Comparison of ENCODE assay signal across 8 cellular contexts in the genomic region with DNA sequence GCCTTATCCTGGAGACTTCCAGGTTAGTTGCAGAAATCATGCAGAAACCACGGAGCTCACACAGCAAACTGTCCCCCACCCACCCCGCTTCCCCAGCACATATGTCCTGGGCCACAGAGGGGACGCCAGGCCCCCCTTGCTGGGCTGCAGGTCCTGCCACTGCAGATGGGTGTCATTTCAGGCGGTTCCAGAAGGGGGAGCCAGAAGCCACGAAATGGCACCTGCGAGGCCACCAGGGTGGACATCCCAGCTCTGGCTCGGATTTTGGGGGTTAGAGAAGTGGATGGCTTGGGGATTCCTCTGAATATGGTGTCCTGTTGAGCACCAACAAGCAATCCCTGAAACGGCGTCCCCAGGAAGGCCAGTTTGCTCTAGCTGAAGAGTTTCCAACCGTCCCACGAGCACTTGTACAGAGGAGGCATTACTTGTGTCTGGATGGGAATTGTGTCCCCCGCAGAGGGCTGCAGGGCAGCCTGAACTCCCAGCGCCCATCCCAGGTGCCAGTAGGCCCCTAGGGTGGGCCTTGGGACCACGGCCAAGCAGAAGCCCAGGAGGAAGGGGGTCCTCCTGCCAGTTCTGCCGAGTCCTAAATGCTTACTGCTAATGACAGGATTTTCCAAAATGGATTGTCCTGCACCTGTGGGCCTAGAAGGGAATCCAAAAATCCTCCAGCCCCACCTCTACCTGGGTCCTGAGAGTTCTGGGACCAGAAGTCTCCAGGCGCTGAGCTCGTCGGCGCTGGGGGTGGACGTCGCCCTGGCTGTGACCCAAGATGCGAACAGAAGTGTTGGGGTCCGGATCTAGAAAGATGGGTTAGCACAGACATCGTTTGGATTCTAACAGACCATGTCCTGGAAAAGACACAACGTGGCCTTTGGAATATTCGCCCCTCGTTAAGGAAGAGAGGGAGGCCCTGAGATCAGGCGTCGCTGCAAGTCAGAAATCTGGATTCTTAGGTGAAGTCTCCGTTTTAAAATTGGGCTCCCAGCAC. TPM values are rescaled to one million over a fixed set of nuclear protein-coding genes. Genes with fewer than 3 reads are reported as not detected.
DNase-seq lines count a peak whose midpoint lies in the region; ATAC-seq and TF ChIP-seq lines count a peak whose summit lies in the region.

No MANE protein-coding gene starts in this region.

- H3K4me1 Mint-ChIP-seq in IgD-negative memory B cell (peaks cover 5 to 8% (median 8%) of the 10 kb centered on the region in 3 donors), activated B cell treated with CpG ODN at 0.5 μM for 24 hours (peaks cover 15% of the 10 kb centered on the region)
- peaks cover 11% of the 10 kb centered on the region for H3K4me1 Mint-ChIP-seq in central memory CD8-positive, alpha-beta T cell
- peaks cover 17 to 30% of the 10 kb centered on the region in 2 donors for H3K4me1 Mint-ChIP-seq in stimulated activated naive B cell treated with anti-CD40 and anti-IgM and Interleukin-4, amounts not matched to agents 10 μg/mL and 1 μg/mL and 100 μg/mL, for 72 hours

- no peaks in the 10 kb centered on the region for H3K9me3 ChIP-seq in right lobe of liver

- ATAC-seq in activated B cell treated with CpG ODN at 0.5 μM for 24 hours (ENCODE audit: low read depth): peak; percentile 70
- ATAC-seq in central memory CD8-positive, alpha-beta T cell (replicated peaks; ENCODE audit: extremely low read depth, poor library complexity, severe bottlenecking): peak; percentile 29
- peak; percentile 62 to 72 (median 72) for ATAC-seq in right lobe of liver
- ATAC-seq in stimulated activated naive B cell treated with anti-CD40 and anti-IgM and Interleukin-4, amounts not matched to agents 10 μg/mL and 1 μg/mL and 100 μg/mL, for 72 hours (replicated peaks): peak; percentile 61 to 71
- no peak for ATAC-seq in GM21515 (IDR thresholded peaks at IDR 0.05; ENCODE audit: unreplicated experiment)

- no peaks in the 10 kb centered on the region for H3K27me3 Mint-ChIP-seq in IgD-negative memory B cell
- H3K27me3 Mint-ChIP-seq in activated B cell treated with CpG ODN at 0.5 μM for 24 hours: no peaks in the 10 kb centered on the region
- H3K27me3 Mint-ChIP-seq in central memory CD8-positive, alpha-beta T cell: no peaks in the 10 kb centered on the region
- no peaks in the 10 kb centered on the region for H3K27me3 Mint-ChIP-seq in stimulated activated naive B cell treated with anti-CD40 and anti-IgM and Interleukin-4, amounts not matched to agents 10 μg/mL and 1 μg/mL and 100 μg/mL, for 72 hours

- DNase-seq in SKM-1 treated with dmso at 0.1 percent for 144 hours (lab: John Stamatoyannopoulos, UW; ENCODE audit: unreplicated experiment): peak; percentile 9
- DNase-seq in SKM-1 (lab: John Stamatoyannopoulos, UW; ENCODE audit: unreplicated experiment): no peak
- DNase-seq in activated B cell treated with CpG ODN at 0.5 μM for 24 hours: peak; percentile 70
- DNase-seq in central memory CD8-positive, alpha-beta T cell (ENCODE audit: low spot score in 2 of 2): peak; percentile 47 to 58
- DNase-seq in right lobe of liver: peak in 1 of 3 donors; percentile 68
- DNase-seq in stimulated activated naive B cell treated with anti-CD40 and anti-IgM and Interleukin-4, amounts not matched to agents 10 μg/mL and 1 μg/mL and 100 μg/mL, for 72 hours: no peak

- H3K4me3 ChIP-seq in right lobe of liver: no peak overlapping the region

- no peak overlapping the region for H3K4me3 Mint-ChIP-seq in IgD-negative memory B cell
- H3K4me3 Mint-ChIP-seq in activated B cell treated with CpG ODN at 0.5 μM for 24 hours: no peak overlapping the region
- no peak overlapping the region for H3K4me3 Mint-ChIP-seq in central memory CD8-positive, alpha-beta T cell
- H3K4me3 Mint-ChIP-seq in stimulated activated naive B cell treated with anti-CD40 and anti-IgM and Interleukin-4, amounts not matched to agents 10 μg/mL and 1 μg/mL and 100 μg/mL, for 72 hours: no peak overlapping the region

- peaks cover 6% of the 10 kb centered on the region for H3K36me3 Mint-ChIP-seq in IgD-negative memory B cell
- H3K36me3 Mint-ChIP-seq in activated B cell treated with CpG ODN at 0.5 μM for 24 hours (ENCODE audit: low read depth): peaks cover 19% of the 10 kb centered on the region
- peaks cover 8% of the 10 kb centered on the region for H3K36me3 Mint-ChIP-seq in central memory CD8-positive, alpha-beta T cell (ENCODE audit: insufficient read depth)
- H3K36me3 Mint-ChIP-seq in stimulated activated naive B cell treated with anti-CD40 and anti-IgM and Interleukin-4, amounts not matched to agents 10 μg/mL and 1 μg/mL and 100 μg/mL, for 72 hours: peaks cover 16 to 19% of the 10 kb centered on the region in 2 donors

- WGBS in right lobe of liver (ENCODE audit: insufficient coverage, low coverage, low lambda C conversion rate, missing lambda C conversion rate): 62% methylated on average over 11 of the region's 30 CpGs

- peak overlapping the region in 2 of 3 donors; percentile 13 to 48 for H3K27ac Mint-ChIP-seq in IgD-negative memory B cell
- H3K27ac Mint-ChIP-seq in activated B cell treated with CpG ODN at 0.5 μM for 24 hours: no peak overlapping the region
- H3K27ac Mint-ChIP-seq in central memory CD8-positive, alpha-beta T cell (ENCODE audit: low read depth): no peak overlapping the region
- H3K27ac Mint-ChIP-seq in stimulated activated naive B cell treated with anti-CD40 and anti-IgM and Interleukin-4, amounts not matched to agents 10 μg/mL and 1 μg/mL and 100 μg/mL, for 72 hours: peak overlapping the region; percentile 51

- no peaks in the 10 kb centered on the region for H3K4me1 ChIP-seq in right lobe of liver

- TF ChIP-seq POLR2A in right lobe of liver (IDR thresholded peaks at IDR 0.05): no peak

- intact Hi-C loops in activated B cell treated with CpG ODN at 0.5 μM for 24 hours (cut with micrococcal nuclease) (loop anchor here (2.0 kb wide), 1 partner anchor 440 kb away; no protein-coding TSS in a partner anchor), right lobe of liver (cut with DNase I) (loop anchor here (5.0 kb wide), 2 partner anchors 146 to 261 kb away; no protein-coding TSS in a partner anchor)

- H3K9me3 Mint-ChIP-seq in IgD-negative memory B cell (no peaks in the 10 kb centered on the region), activated B cell treated with CpG ODN at 0.5 μM for 24 hours (no peaks in the 10 kb centered on the region)
- H3K9me3 Mint-ChIP-seq in central memory CD8-positive, alpha-beta T cell: no peaks in the 10 kb centered on the region
- no peaks in the 10 kb centered on the region for H3K9me3 Mint-ChIP-seq in stimulated activated naive B cell treated with anti-CD40 and anti-IgM and Interleukin-4, amounts not matched to agents 10 μg/mL and 1 μg/mL and 100 μg/mL, for 72 hours

- H3K36me3 ChIP-seq in right lobe of liver: no peaks in the 10 kb centered on the region

- no peak overlapping the region for H3K27ac ChIP-seq in right lobe of liver

- CTCF ChIA-PET in activated B cell treated with CpG ODN at 0.5 μM for 24 hours (lab: Charles Lee): interaction anchor here (0.8 to 7.6 kb wide), 12 partner anchors 8 to 262 kb away, joined by 3 to 99 read pairs (median 6); partner anchors contain the start of gene NFATC1

- TF ChIP-seq CTCF in activated B cell treated with CpG ODN at 0.5 μM for 24 hours (IDR thresholded peaks at IDR 0.05) (peak; percentile 30), right lobe of liver (IDR thresholded peaks at IDR 0.05) (peak; percentile 71 to 86 (median 78))

- no peaks in the 10 kb centered on the region for H3K27me3 ChIP-seq in right lobe of liver

- POLR2A ChIA-PET in activated B cell treated with CpG ODN at 0.5 μM for 24 hours (lab: Charles Lee): interaction anchor here (0.9 to 1.8 kb wide), 4 partner anchors 19 to 298 kb away, joined by 3 to 4 read pairs (median 3); no protein-coding TSS in a partner anchor

RNA-seq across cellular contexts. Expression of gene NFATC1, which starts 14.6 kb away (rescaled TPM):
- 63.2 TPM for polyA plus RNA-seq in IgD-negative memory B cell
- total RNA-seq in activated B cell treated with CpG ODN at 0.5 μM for 24 hours: 49.0 and 52.6 TPM in 2 replicates
- total RNA-seq in right lobe of liver: 1 to 10 TPM in 5 of 6 experiments, under 1 TPM in 1; 1.00 to 4.3 (median 2.9) TPM

Comparison
In these comparisons a context has a peak if more than half of its experiments do, and no peak if none do; other contexts are left out.
1. DNase-seq: peak in SKM-1 treated with dmso at 0.1 percent for 144 hours (single experiment), activated B cell treated with CpG ODN at 0.5 μM for 24 hours (single experiment) and central memory CD8-positive, alpha-beta T cell (2 of 2); none in SKM-1 (single experiment) and stimulated activated naive B cell treated with anti-CD40 and anti-IgM and Interleukin-4, amounts not matched to agents 10 μg/mL and 1 μg/mL and 100 μg/mL, for 72 hours (single experiment).
2. H3K27ac Mint-ChIP-seq: peak in IgD-negative memory B cell (2 of 3) and stimulated activated naive B cell treated with anti-CD40 and anti-IgM and Interleukin-4, amounts not matched to agents 10 μg/mL and 1 μg/mL and 100 μg/mL, for 72 hours (single experiment); none in activated B cell treated with CpG ODN at 0.5 μM for 24 hours (single experiment) and central memory CD8-positive, alpha-beta T cell (single experiment).